24 cellular contexts compared by ENCODE assay signal in the genomic region with DNA sequence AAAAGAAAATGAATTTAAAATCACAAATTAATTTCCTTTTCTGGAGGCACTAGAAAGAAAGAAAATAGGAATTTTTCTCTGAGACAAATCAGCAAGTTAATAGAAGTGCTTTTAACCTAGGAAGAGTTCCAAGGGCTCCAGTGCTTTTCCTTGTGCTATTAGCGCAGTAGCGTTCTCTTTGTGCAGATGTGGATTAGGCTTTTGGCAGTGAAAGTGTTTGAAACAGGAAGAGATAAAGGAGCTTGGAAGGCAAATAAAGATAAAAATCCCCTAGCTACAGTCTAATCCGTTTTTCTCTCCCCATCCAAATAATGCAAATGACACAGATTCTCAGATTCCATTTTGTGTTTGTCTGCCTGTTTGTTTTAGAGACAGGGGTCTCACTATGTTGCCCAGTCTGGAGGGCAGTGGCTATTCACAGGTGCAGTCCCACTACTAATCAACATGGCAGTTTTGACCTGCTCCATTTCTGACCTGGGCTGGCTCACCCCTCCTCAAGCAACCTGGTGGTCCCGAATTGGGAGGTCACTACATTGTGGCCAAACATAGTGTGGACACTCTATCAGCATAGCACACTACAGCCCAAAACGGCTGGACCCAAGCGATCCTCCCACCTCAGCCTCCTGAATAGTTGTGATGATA.
"Had no signal": no experiment of that assay in that cellular context is flagged by ENCODE, and none has a peak within 500 bp of the region (broad histone marks: within the 10 kb centered on the region; RNA-seq: fewer than 3 reads in every experiment).

No MANE protein-coding gene starts in this region.

- H3K36me3 ChIP-seq: ascending aorta, colonic mucosa, uterus, WERI-Rb-1 had no signal

- H3K36me3 Mint-ChIP-seq: activated naive CD4-positive, alpha-beta T cell treated with anti-CD3 and anti-CD28 coated beads, Interleukin-2, amount 50 U/mL, for 72 hours; immature natural killer cell; naive thymus-derived CD4-positive, alpha-beta T cell; stimulated activated naive B cell treated with anti-CD40 and anti-IgM and Interleukin-4, amounts not matched to agents 10 μg/mL and 1 μg/mL and 100 μg/mL, for 72 hours; T-cell had no signal

- H3K4me2 ChIP-seq: hepatocyte had no signal

- H2AFZ ChIP-seq: hepatocyte had no signal

- H3K4me1 ChIP-seq: colonic mucosa, testis, uterus had no signal

- H3K9me3 ChIP-seq: ascending aorta, colonic mucosa, testis, uterus had no signal

- H3K9me3 Mint-ChIP-seq: activated naive CD4-positive, alpha-beta T cell treated with anti-CD3 and anti-CD28 coated beads, Interleukin-2, amount 50 U/mL, for 72 hours; central memory CD8-positive, alpha-beta T cell; immature natural killer cell; neural crest cell; stimulated activated naive B cell treated with anti-CD40 and anti-IgM and Interleukin-4, amounts not matched to agents 10 μg/mL and 1 μg/mL and 100 μg/mL, for 72 hours; T-cell; T-helper 2 cell treated with Interferon-gamma antibody and Interleukin-4, amounts not matched to agents 5 μg/mL and 100 μg/mL, for 36 hours had no signal

- H3K4me3 ChIP-seq: ascending aorta, colonic mucosa, hepatocyte, testis, uterus had no signal

- H3K27me3 ChIP-seq: ascending aorta, colonic mucosa, hepatocyte, testis, uterus had no signal

- H3K27ac Mint-ChIP-seq: activated naive CD4-positive, alpha-beta T cell treated with anti-CD3 and anti-CD28 coated beads, Interleukin-2, amount 50 U/mL, for 72 hours; endodermal cell; immature natural killer cell; naive thymus-derived CD4-positive, alpha-beta T cell; progenitor cell of endocrine pancreas; stimulated activated naive B cell treated with anti-CD40 and anti-IgM and Interleukin-4, amounts not matched to agents 10 μg/mL and 1 μg/mL and 100 μg/mL, for 72 hours; T-cell; T-helper 2 cell treated with Interferon-gamma antibody and Interleukin-4, amounts not matched to agents 5 μg/mL and 100 μg/mL, for 36 hours had no signal

- H3K27me3 Mint-ChIP-seq: central memory CD8-positive, alpha-beta T cell; progenitor cell of endocrine pancreas; stimulated activated naive B cell treated with anti-CD40 and anti-IgM and Interleukin-4, amounts not matched to agents 10 μg/mL and 1 μg/mL and 100 μg/mL, for 72 hours; T-cell had no signal

- H3K4me3 Mint-ChIP-seq: central memory CD8-positive, alpha-beta T cell; endodermal cell; immature natural killer cell; naive thymus-derived CD4-positive, alpha-beta T cell; neural crest cell; stimulated activated naive B cell treated with anti-CD40 and anti-IgM and Interleukin-4, amounts not matched to agents 10 μg/mL and 1 μg/mL and 100 μg/mL, for 72 hours; T-cell; T-helper 2 cell treated with Interferon-gamma antibody and Interleukin-4, amounts not matched to agents 5 μg/mL and 100 μg/mL, for 36 hours had no signal

- H3K4me1 Mint-ChIP-seq: central memory CD8-positive, alpha-beta T cell; immature natural killer cell; naive thymus-derived CD4-positive, alpha-beta T cell; stimulated activated naive B cell treated with anti-CD40 and anti-IgM and Interleukin-4, amounts not matched to agents 10 μg/mL and 1 μg/mL and 100 μg/mL, for 72 hours; T-cell had no signal

- H3K27ac ChIP-seq: ascending aorta, colonic mucosa, hepatocyte, testis, uterus, WERI-Rb-1 had no signal

- DNase-seq: activated CD4-positive, alpha-beta T cell treated with anti-CD3 and anti-CD28 coated beads for 1 hour; activated CD4-positive, alpha-beta T cell treated with anti-CD3 and anti-CD28 coated beads, Interleukin-2, amount 50 U/mL, for 1 hour; activated T-cell treated with anti-CD3 and anti-CD28 coated beads, Interleukin-2, amount 50 U/mL, for 1 hour; colonic mucosa; endodermal cell; glutamatergic neuron; immature natural killer cell; naive thymus-derived CD4-positive, alpha-beta T cell; retina; stimulated activated CD4-positive, alpha-beta T cell treated with anti-CD3 and anti-CD28 coated beads, Interleukin-2, amount 100 ng/mL, for 48 hours; stimulated activated CD8-positive, alpha-beta memory T cell treated with anti-CD3 and anti-CD28 coated beads, Interleukin-4, amount 100 ng/mL, for 48 hours; stimulated activated naive B cell treated with anti-CD40 and anti-IgM and Interleukin-4, amounts not matched to agents 10 μg/mL and 1 μg/mL and 100 μg/mL, for 72 hours; T-cell; testis; trophoblast cell; uterus; WERI-Rb-1 had no signal

- H3K79me2 ChIP-seq: hepatocyte had no signal

- ATAC-seq: activated naive CD4-positive, alpha-beta T cell treated with anti-CD3 and anti-CD28 coated beads, Interleukin-2, amount 50 U/mL, for 72 hours; naive thymus-derived CD4-positive, alpha-beta T cell; stimulated activated naive B cell treated with anti-CD40 and anti-IgM and Interleukin-4, amounts not matched to agents 10 μg/mL and 1 μg/mL and 100 μg/mL, for 72 hours; T-cell had no signal
